Comparison of ENCODE assay signal across 31 cellular contexts in genomic region chr1:7068552-7068951, GRCh38.
"Had no signal": no experiment of that assay in that cellular context is flagged by ENCODE, and none has a peak within 500 bp of the region (broad histone marks: within the 10 kb centered on the region; RNA-seq: fewer than 3 reads in every experiment).

No MANE protein-coding gene starts in this region.

- H3K9me3 ChIP-seq: body of pancreas, esophagus muscularis mucosa, gastrocnemius medialis had no signal

- H3K4me1 ChIP-seq: body of pancreas, foreskin keratinocyte had no signal

- H3K9me3 Mint-ChIP-seq: activated B cell treated with CpG ODN at 0.5 μM for 24 hours; activated CD8-positive, alpha-beta T cell treated with anti-CD3 and anti-CD28 coated beads for 36 hours; activated T-cell treated with anti-CD3 and anti-CD28 coated beads, Interleukin-2, amount 50 U/mL, for 4 hours; effector memory CD8-positive, alpha-beta T cell; T-helper 2 cell treated with Interferon-gamma antibody and Interleukin-4, amounts not matched to agents 5 μg/mL and 100 μg/mL, for 36 hours had no signal

- H3K4me3 ChIP-seq: body of pancreas, esophagus muscularis mucosa, gastrocnemius medialis, heart left ventricle had no signal

- H3K4me3 Mint-ChIP-seq: activated B cell treated with CpG ODN at 0.5 μM for 24 hours; activated CD8-positive, alpha-beta T cell treated with anti-CD3 and anti-CD28 coated beads for 36 hours; activated naive CD8-positive, alpha-beta T cell; activated T-cell treated with anti-CD3 and anti-CD28 coated beads, Interleukin-2, amount 50 U/mL, for 4 hours; activated T-helper 17 cell treated with anti-CD3 and anti-CD28 coated beads, Interleukin-2, amount 50 U/mL, for 72 hours; effector memory CD8-positive, alpha-beta T cell; T-helper 17 cell; T-helper 2 cell treated with Interferon-gamma antibody and Interleukin-4, amounts not matched to agents 5 μg/mL and 100 μg/mL, for 36 hours had no signal

- DNase-seq: activated B cell treated with CpG ODN at 0.5 μM for 24 hours; activated CD4-positive, alpha-beta T cell treated with anti-CD3 and anti-CD28 coated beads for 48 hours; activated CD4-positive, alpha-beta T cell treated with anti-CD3 and anti-CD28 coated beads, Interleukin-2, amount 50 U/mL, for 1 hour; activated CD4-positive, alpha-beta T cell treated with anti-CD3 and anti-CD28 coated beads, Interleukin-2, amount 50 U/mL, for 48 hours; activated CD8-positive, alpha-beta memory T cell treated with anti-CD3 and anti-CD28 coated beads for 24 hours; activated CD8-positive, alpha-beta T cell treated with anti-CD3 and anti-CD28 coated beads for 36 hours; activated effector memory CD4-positive, alpha-beta T cell treated with Interleukin-2 at 50 U/mL for 16 hours; activated gamma-delta T cell treated with Interleukin-2 at 50 U/mL for 16 hours; activated naive CD4-positive, alpha-beta T cell treated with anti-CD3 and anti-CD28 coated beads, Interleukin-2, amount 50 U/mL, for 16 hours; activated naive CD4-positive, alpha-beta T cell treated with Interleukin-2 at 50 U/mL for 16 hours; activated T-cell treated with anti-CD3 and anti-CD28 coated beads, Interleukin-2, amount 50 U/mL, for 4 hours; amniotic stem cell; anterior cingulate cortex; body of pancreas; cortex of kidney; dermis blood vessel endothelial cell; effector CD4-positive, alpha-beta T cell; effector memory CD8-positive, alpha-beta T cell; erythroblast; foreskin keratinocyte; gastrocnemius medialis; glutamatergic neuron; heart left ventricle; T-helper 17 cell; T1000; WERI-Rb-1 had no signal

- H3K27ac ChIP-seq: body of pancreas, esophagus muscularis mucosa, foreskin keratinocyte, gastrocnemius medialis, heart left ventricle, WERI-Rb-1 had no signal

- H3K4me1 Mint-ChIP-seq: activated T-helper 17 cell treated with anti-CD3 and anti-CD28 coated beads, Interleukin-2, amount 50 U/mL, for 72 hours; T-helper 17 cell had no signal

- H3K27me3 ChIP-seq: body of pancreas, gastrocnemius medialis had no signal

- H3K36me3 Mint-ChIP-seq: activated naive CD8-positive, alpha-beta T cell had no signal

- H3K36me3 ChIP-seq: esophagus muscularis mucosa, gastrocnemius medialis, heart left ventricle, WERI-Rb-1 had no signal

- H3K27ac Mint-ChIP-seq: activated B cell treated with CpG ODN at 0.5 μM for 24 hours; activated CD8-positive, alpha-beta T cell treated with anti-CD3 and anti-CD28 coated beads for 36 hours; activated naive CD8-positive, alpha-beta T cell; activated T-helper 17 cell treated with anti-CD3 and anti-CD28 coated beads, Interleukin-2, amount 50 U/mL, for 72 hours; effector memory CD8-positive, alpha-beta T cell; T-helper 17 cell; T-helper 2 cell treated with Interferon-gamma antibody and Interleukin-4, amounts not matched to agents 5 μg/mL and 100 μg/mL, for 36 hours had no signal

- ATAC-seq: activated CD4-positive, CD25-positive, alpha-beta regulatory T cell treated with anti-CD3 and anti-CD28 coated beads, Interleukin-2, amount 50 U/mL, for 24 hours; activated CD8-positive, alpha-beta T cell treated with anti-CD3 and anti-CD28 coated beads for 36 hours; activated T-cell treated with anti-CD3 and anti-CD28 coated beads, Interleukin-2, amount 50 U/mL, for 4 hours; activated T-helper 17 cell treated with anti-CD3 and anti-CD28 coated beads, Interleukin-2, amount 50 U/mL, for 72 hours; body of pancreas; effector memory CD8-positive, alpha-beta T cell; foreskin keratinocyte; gastrocnemius medialis; heart left ventricle; T-helper 17 cell had no signal
